Comparison of ENCODE assay signal across 25 cellular contexts in genomic region chr7:50808282-50808888, GRCh38.
"Had no signal": no experiment of that assay in that cellular context is flagged by ENCODE, and none has a peak within 500 bp of the region (broad histone marks: within the 10 kb centered on the region; RNA-seq: fewer than 3 reads in every experiment).

No MANE protein-coding gene starts in this region.

- ATAC-seq: gastrocnemius medialis; left lobe of liver; mucosa of descending colon; natural killer cell treated with Interleukin-12 subunit alpha and Interleukin-12 subunit beta and Interleukin-15 and Interleukin-18, amount 100 ng/mL, for 72 hours; sciatic nerve; stimulated activated effector memory CD8-positive, alpha-beta T cell treated with anti-CD3 and anti-CD28 coated beads, Interleukin-12 subunit alpha, Interleukin-12 subunit beta, amount 100 ng/mL, for 72 hours had no signal

- H3K4me3 ChIP-seq: coronary artery, gastrocnemius medialis, lung, mucosa of descending colon, smooth muscle cell, stomach, thyroid gland had no signal

- H3K27ac Mint-ChIP-seq: mesothelial cell of epicardium; naive B cell; natural killer cell treated with Interleukin-12 subunit alpha and Interleukin-12 subunit beta and Interleukin-15 and Interleukin-18, amount 100 ng/mL, for 72 hours; progenitor cell of endocrine pancreas; stimulated activated effector memory CD8-positive, alpha-beta T cell treated with anti-CD3 and anti-CD28 coated beads, Interleukin-12 subunit alpha, Interleukin-12 subunit beta, amount 100 ng/mL, for 72 hours had no signal

- DNase-seq: dermis blood vessel endothelial cell; effector memory CD4-positive, alpha-beta T cell; erythroblast; gastrocnemius medialis; head of caudate nucleus; mesenchymal stem cell; mucosa of descending colon; naive B cell; stimulated activated CD4-positive, alpha-beta T cell treated with anti-CD3 and anti-CD28 coated beads, Interleukin-2, amount 100 ng/mL, for 24 hours; stimulated activated CD4-positive, alpha-beta T cell treated with anti-CD3 and anti-CD28 coated beads, Interleukin-4, amount 100 ng/mL, for 24 hours; stimulated activated naive CD4-positive, alpha-beta T cell treated with Interleukin-2 at 50 U/mL for 16 hours; stomach; thyroid gland; trophoblast cell had no signal

- H3K9me3 Mint-ChIP-seq: mesothelial cell of epicardium; naive B cell; natural killer cell treated with Interleukin-12 subunit alpha and Interleukin-12 subunit beta and Interleukin-15 and Interleukin-18, amount 100 ng/mL, for 72 hours; neural crest cell; stimulated activated effector memory CD8-positive, alpha-beta T cell treated with anti-CD3 and anti-CD28 coated beads, Interleukin-12 subunit alpha, Interleukin-12 subunit beta, amount 100 ng/mL, for 72 hours had no signal

- H2AFZ ChIP-seq: parathyroid adenoma had no signal

- H3K4me2 ChIP-seq: smooth muscle cell had no signal

- H3K9me3 ChIP-seq: gastrocnemius medialis, mucosa of descending colon, stomach, thyroid gland had no signal

- H3K79me2 ChIP-seq: parathyroid adenoma had no signal

- H3K27me3 ChIP-seq: gastrocnemius medialis, stomach, thyroid gland had no signal

- H3K9ac ChIP-seq: parathyroid adenoma had no signal

- H3K36me3 ChIP-seq: gastrocnemius medialis, stomach, thyroid gland had no signal

- H3K4me1 ChIP-seq: parathyroid adenoma, stomach had no signal

- H3K4me3 Mint-ChIP-seq: mesothelial cell of epicardium; naive B cell; natural killer cell treated with Interleukin-12 subunit alpha and Interleukin-12 subunit beta and Interleukin-15 and Interleukin-18, amount 100 ng/mL, for 72 hours; neural crest cell; stimulated activated effector memory CD8-positive, alpha-beta T cell treated with anti-CD3 and anti-CD28 coated beads, Interleukin-12 subunit alpha, Interleukin-12 subunit beta, amount 100 ng/mL, for 72 hours had no signal

- H3K27ac ChIP-seq: coronary artery, gastrocnemius medialis, parathyroid adenoma, stomach, thyroid gland had no signal

- H3K36me3 Mint-ChIP-seq: mesothelial cell of epicardium; naive B cell; natural killer cell treated with Interleukin-12 subunit alpha and Interleukin-12 subunit beta and Interleukin-15 and Interleukin-18, amount 100 ng/mL, for 72 hours; stimulated activated effector memory CD8-positive, alpha-beta T cell treated with anti-CD3 and anti-CD28 coated beads, Interleukin-12 subunit alpha, Interleukin-12 subunit beta, amount 100 ng/mL, for 72 hours had no signal

- H3K4me1 Mint-ChIP-seq: stimulated activated effector memory CD8-positive, alpha-beta T cell treated with anti-CD3 and anti-CD28 coated beads, Interleukin-12 subunit alpha, Interleukin-12 subunit beta, amount 100 ng/mL, for 72 hours had no signal
